25 cellular contexts compared by ENCODE assay signal in the genomic region with DNA sequence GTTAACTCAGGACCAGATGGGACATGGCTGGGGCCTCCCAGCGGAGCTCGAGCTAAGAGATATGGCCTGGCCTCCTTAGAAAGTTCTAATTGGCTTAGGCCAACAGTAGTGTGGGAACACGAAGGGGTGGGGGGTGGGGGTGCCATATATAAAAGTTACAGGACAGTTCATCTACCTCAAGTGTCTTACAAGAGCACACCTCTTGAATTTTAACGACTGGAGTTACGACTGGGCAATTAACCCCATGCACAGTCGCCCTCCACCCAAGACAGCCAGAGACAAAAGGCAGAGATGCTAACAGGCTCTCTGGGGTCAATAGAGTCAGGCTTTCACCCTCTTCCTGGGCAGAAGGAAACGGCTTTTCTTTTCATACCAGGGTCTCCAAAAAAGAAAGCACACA.
"Had no signal": no experiment of that assay in that cellular context is flagged by ENCODE, and none has a peak within 500 bp of the region (broad histone marks: within the 10 kb centered on the region; RNA-seq: fewer than 3 reads in every experiment).

No MANE protein-coding gene starts in this region.

- DNase-seq: activated CD4-positive, alpha-beta memory T cell treated with anti-CD3 and anti-CD28 coated beads, Interleukin-2, amount 10 ng/mL, durations not matched to agents 7 days and 5 days; activated CD4-positive, alpha-beta T cell treated with anti-CD3 and anti-CD28 coated beads for 1 hour; activated CD4-positive, alpha-beta T cell treated with anti-CD3 and anti-CD28 coated beads, Interleukin-2, amount 10 ng/mL, durations not matched to agents 7 days and 5 days; activated CD8-positive, alpha-beta memory T cell treated with anti-CD3 and anti-CD28 coated beads, Interleukin-2, amount 50 U/mL, for 48 hours; activated gamma-delta T cell treated with Interleukin-2 at 50 U/mL for 16 hours; activated naive CD4-positive, alpha-beta T cell treated with anti-CD3 and anti-CD28 coated beads, Interleukin-2, amount 50 U/mL, for 16 hours; activated T-cell treated with anti-CD3 and anti-CD28 coated beads, Interleukin-2, amount 50 U/mL, for 24 hours; amygdala; caudate nucleus; cortex of kidney; effector memory CD8-positive, alpha-beta T cell; erythroblast; gastrocnemius medialis; glutamatergic neuron; islet precursor cell; left ventricle myocardium superior; naive thymus-derived CD4-positive, alpha-beta T cell; right lobe of liver; stimulated activated CD4-positive, alpha-beta T cell treated with anti-CD3 and anti-CD28 coated beads, Interleukin-12 subunit alpha, Interleukin-12 subunit beta, amount 100 ng/mL, for 4 hours; stimulated activated CD4-positive, alpha-beta T cell treated with anti-CD3 and anti-CD28 coated beads, Interleukin-4, amount 100 ng/mL, for 1 hour; stimulated activated naive CD8-positive, alpha-beta T cell treated with anti-CD3 and anti-CD28 coated beads, Interleukin-15, Interleukin-2, amounts not matched to agents 100 U/mL and 50 U/mL, for 24 hours; testis; transverse colon had no signal

- H3K9me3 ChIP-seq: gastrocnemius medialis, right lobe of liver, testis, transverse colon had no signal

- H3K27me3 Mint-ChIP-seq: activated CD4-positive, alpha-beta memory T cell treated with anti-CD3 and anti-CD28 coated beads, Interleukin-2, amount 10 ng/mL, durations not matched to agents 7 days and 5 days; activated CD4-positive, alpha-beta T cell treated with anti-CD3 and anti-CD28 coated beads, Interleukin-2, amount 10 ng/mL, durations not matched to agents 7 days and 5 days; activated T-helper 17 cell treated with anti-CD3 and anti-CD28 coated beads, Interleukin-2, amount 50 U/mL, for 72 hours; effector memory CD8-positive, alpha-beta T cell had no signal

- H3K27ac ChIP-seq: gastrocnemius medialis, right lobe of liver, testis, transverse colon had no signal

- H3K36me3 Mint-ChIP-seq: WTC11 had no signal

- H3K27ac Mint-ChIP-seq: activated CD4-positive, alpha-beta memory T cell treated with anti-CD3 and anti-CD28 coated beads, Interleukin-2, amount 10 ng/mL, durations not matched to agents 7 days and 5 days; activated CD4-positive, alpha-beta T cell treated with anti-CD3 and anti-CD28 coated beads, Interleukin-2, amount 10 ng/mL, durations not matched to agents 7 days and 5 days; activated T-cell treated with anti-CD3 and anti-CD28 coated beads, Interleukin-2, amount 50 U/mL, for 24 hours; activated T-helper 17 cell treated with anti-CD3 and anti-CD28 coated beads, Interleukin-2, amount 50 U/mL, for 72 hours; effector memory CD8-positive, alpha-beta T cell; naive thymus-derived CD4-positive, alpha-beta T cell; WTC11 had no signal

- H3K4me3 ChIP-seq: gastrocnemius medialis, right lobe of liver, testis, transverse colon had no signal

- H3K4me1 Mint-ChIP-seq: activated CD4-positive, alpha-beta memory T cell treated with anti-CD3 and anti-CD28 coated beads, Interleukin-2, amount 10 ng/mL, durations not matched to agents 7 days and 5 days; activated CD4-positive, alpha-beta T cell treated with anti-CD3 and anti-CD28 coated beads, Interleukin-2, amount 10 ng/mL, durations not matched to agents 7 days and 5 days; activated T-helper 17 cell treated with anti-CD3 and anti-CD28 coated beads, Interleukin-2, amount 50 U/mL, for 72 hours; naive thymus-derived CD4-positive, alpha-beta T cell had no signal

- H3K36me3 ChIP-seq: gastrocnemius medialis, right lobe of liver, transverse colon had no signal

- H3K4me3 Mint-ChIP-seq: activated CD4-positive, alpha-beta memory T cell treated with anti-CD3 and anti-CD28 coated beads, Interleukin-2, amount 10 ng/mL, durations not matched to agents 7 days and 5 days; activated CD4-positive, alpha-beta T cell treated with anti-CD3 and anti-CD28 coated beads, Interleukin-2, amount 10 ng/mL, durations not matched to agents 7 days and 5 days; activated T-cell treated with anti-CD3 and anti-CD28 coated beads, Interleukin-2, amount 50 U/mL, for 24 hours; activated T-helper 17 cell treated with anti-CD3 and anti-CD28 coated beads, Interleukin-2, amount 50 U/mL, for 72 hours; effector memory CD8-positive, alpha-beta T cell; naive thymus-derived CD4-positive, alpha-beta T cell; WTC11 had no signal

- H3K27me3 ChIP-seq: gastrocnemius medialis, right lobe of liver, testis, transverse colon had no signal

- H3K9me3 Mint-ChIP-seq: activated CD4-positive, alpha-beta memory T cell treated with anti-CD3 and anti-CD28 coated beads, Interleukin-2, amount 10 ng/mL, durations not matched to agents 7 days and 5 days; activated CD4-positive, alpha-beta T cell treated with anti-CD3 and anti-CD28 coated beads, Interleukin-2, amount 10 ng/mL, durations not matched to agents 7 days and 5 days; activated T-cell treated with anti-CD3 and anti-CD28 coated beads, Interleukin-2, amount 50 U/mL, for 24 hours; activated T-helper 17 cell treated with anti-CD3 and anti-CD28 coated beads, Interleukin-2, amount 50 U/mL, for 72 hours; effector memory CD8-positive, alpha-beta T cell; naive thymus-derived CD4-positive, alpha-beta T cell; WTC11 had no signal

- H3K4me1 ChIP-seq: gastrocnemius medialis, right lobe of liver, testis, transverse colon had no signal
